ENCODE assay signal across 18 cellular contexts in the genomic region with DNA sequence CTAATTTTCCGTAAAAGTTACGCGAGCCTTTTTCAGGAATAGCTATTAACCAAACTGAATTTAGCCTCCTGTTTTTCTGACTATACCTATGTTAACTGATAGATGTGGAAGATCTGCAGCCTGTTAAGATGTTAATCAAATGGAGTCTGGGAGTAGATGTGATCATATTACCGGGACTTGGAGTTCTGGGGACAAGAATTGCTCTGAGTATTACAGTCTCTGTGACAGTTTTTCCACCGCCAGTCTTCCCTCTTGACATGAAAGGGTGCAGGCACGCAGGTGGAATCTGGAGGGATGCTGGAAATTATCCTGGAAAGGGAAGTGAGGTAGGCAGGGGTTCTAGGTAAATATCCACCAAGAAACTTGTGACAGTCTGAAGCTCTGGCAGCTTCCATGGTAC.
"Had no signal": no experiment of that assay in that cellular context is flagged by ENCODE, and none has a peak within 500 bp of the region (broad histone marks: within the 10 kb centered on the region; RNA-seq: fewer than 3 reads in every experiment).

No MANE protein-coding gene starts in this region.

- H3K27ac ChIP-seq: KMS-11, RWPE1 had no signal

- H3K9ac ChIP-seq: KMS-11 had no signal

- H3K4me3 ChIP-seq: K562 had no signal

- ATAC-seq: K562, Panc1, PC-3, SK-N-SH treated with all-trans-retinoic acid at 6 μM for 48 hours, T-helper 17 cell had no signal

- DNase-seq: NCI-H1092 treated with DMSO at 0.1 percent for 48 hours, NCI-H1436, NCI-H187, NCI-H2029, NCI-H2081 treated with DMSO at 0.1 percent for 48 hours, NCI-H345, NCI-H446 treated with DMSO at 0.1 percent for 48 hours, NCI-H510A treated with DMSO at 0.1 percent for 48 hours, NCI-H526, PC-3, SHP77, T-helper 1 cell, T-helper 17 cell had no signal
